ENCODE assay signal across 1 cellular context in genomic region chr4:184548321-184548650, GRCh38.
TF ChIP-seq lines count a peak whose summit lies in the region.

No MANE protein-coding gene starts in this region.

TF ChIP-seq in GM12878, 131 proteins besides CTCF, POLR2A, EP300 and RAD21:
- TF ChIP-seq IRF3 (IDR thresholded peaks at IDR 0.05) (no peak), MEF2B (IDR thresholded peaks at IDR 0.05; ENCODE audit: partially characterized antibody, poor library complexity, severe bottlenecking) (no peak), IKZF1 (conservative IDR thresholded peaks at IDR 0.05) (no peak), HDGF (IDR thresholded peaks at IDR 0.05) (no peak), SKIL (IDR thresholded peaks at IDR 0.05; ENCODE audit: low read depth, poor library complexity, severe bottlenecking) (no peak), POLR2AphosphoS2 (IDR thresholded peaks at IDR 0.05; ENCODE audit: low read depth, low read length) (no peak), NR2C1 (IDR thresholded peaks at IDR 0.05) (no peak), NR2C2 (IDR thresholded peaks at IDR 0.05; ENCODE audit: borderline replicate concordance, control insufficient read depth, insufficient read length, low read depth) (no peak), TBL1XR1 (IDR thresholded peaks at IDR 0.05; ENCODE audit: low read depth, low read length) (no peak), ZNF274 (IDR thresholded peaks at IDR 0.05; ENCODE audit: insufficient read depth, insufficient read length) (no peak), YY1 (IDR thresholded peaks at IDR 0.05; ENCODE audit: low read depth, low read length) (no peak), USF2 (IDR thresholded peaks at IDR 0.05; ENCODE audit: borderline replicate concordance, low read depth, low read length) (no peak)
